In genomic region chr3:173920386-173920785, GRCh38 we compare ENCODE assay signal across 13 cellular contexts.
DNase-seq lines count a peak whose midpoint lies in the region; ATAC-seq and TF ChIP-seq lines count a peak whose summit lies in the region.
"Had no signal": no experiment of that assay in that cellular context is flagged by ENCODE, and none has a peak within 500 bp of the region (broad histone marks: within the 10 kb centered on the region; RNA-seq: fewer than 3 reads in every experiment).

No MANE protein-coding gene starts in this region.

- TF ChIP-seq CTCF in kidney epithelial cell (IDR thresholded peaks at IDR 0.05; ENCODE audit: insufficient read depth, low read length, poor library complexity, severe bottlenecking) (no peak), stomach (IDR thresholded peaks at IDR 0.05) (no peak)

- peak; percentile 98 for ATAC-seq in GM18868 (IDR thresholded peaks at IDR 0.05; ENCODE audit: unreplicated experiment)
- ATAC-seq in HG02759 (IDR thresholded peaks at IDR 0.05; ENCODE audit: unreplicated experiment) = peak; percentile 64
- no peak for ATAC-seq in activated CD8-positive, alpha-beta T cell treated with anti-CD3 and anti-CD28 coated beads, Interleukin-2, amount 10 ng/mL, durations not matched to agents 7 days and 5 days
- no peak for ATAC-seq in GM19397 (IDR thresholded peaks at IDR 0.05; ENCODE audit: unreplicated experiment)
- ATAC-seq: left cardiac atrium had no signal

- H3K9me3 Mint-ChIP-seq in activated CD8-positive, alpha-beta T cell treated with anti-CD3 and anti-CD28 coated beads, Interleukin-2, amount 10 ng/mL, durations not matched to agents 7 days and 5 days (ENCODE audit: insufficient read depth) = no peaks in the 10 kb centered on the region
- H3K9me3 Mint-ChIP-seq: neural crest cell had no signal

- POLR2A ChIA-PET in activated CD8-positive, alpha-beta T cell treated with anti-CD3 and anti-CD28 coated beads, Interleukin-2, amount 10 ng/mL, durations not matched to agents 7 days and 5 days (lab: Charles Lee) = no interaction called here

- CTCF ChIA-PET in activated CD8-positive, alpha-beta T cell treated with anti-CD3 and anti-CD28 coated beads, Interleukin-2, amount 10 ng/mL, durations not matched to agents 7 days and 5 days (lab: Charles Lee) = no interaction called here

- H3K27me3 ChIP-seq in kidney epithelial cell (ENCODE audit: control insufficient read depth, insufficient read depth, low read length) = no peaks in the 10 kb centered on the region
- no peaks in the 10 kb centered on the region for H3K27me3 ChIP-seq in stomach
- H3K27me3 ChIP-seq: spleen, vagina had no signal

- no peak overlapping the region for H3K4me3 Mint-ChIP-seq in activated CD8-positive, alpha-beta T cell treated with anti-CD3 and anti-CD28 coated beads, Interleukin-2, amount 10 ng/mL, durations not matched to agents 7 days and 5 days
- H3K4me3 Mint-ChIP-seq: neural crest cell had no signal

- no peak overlapping the region for H3K27ac Mint-ChIP-seq in activated CD8-positive, alpha-beta T cell treated with anti-CD3 and anti-CD28 coated beads, Interleukin-2, amount 10 ng/mL, durations not matched to agents 7 days and 5 days

- H3K27ac ChIP-seq in stomach = no peak overlapping the region
- H3K27ac ChIP-seq: spleen, vagina, VCaP had no signal

- TF ChIP-seq POLR2A in stomach (IDR thresholded peaks at IDR 0.05) = no peak

- H3K4me1 Mint-ChIP-seq in activated CD8-positive, alpha-beta T cell treated with anti-CD3 and anti-CD28 coated beads, Interleukin-2, amount 10 ng/mL, durations not matched to agents 7 days and 5 days (ENCODE audit: low read depth) = no peaks in the 10 kb centered on the region

- H3K9me3 ChIP-seq in stomach = no peaks in the 10 kb centered on the region
- H3K9me3 ChIP-seq: spleen, vagina had no signal

- 57 to 65% (median 58%) methylated on average over 1 of the region's 1 CpG for WGBS in stomach, 5 donors

- no peaks in the 10 kb centered on the region for H3K36me3 Mint-ChIP-seq in activated CD8-positive, alpha-beta T cell treated with anti-CD3 and anti-CD28 coated beads, Interleukin-2, amount 10 ng/mL, durations not matched to agents 7 days and 5 days (ENCODE audit: low read depth)

- peak; percentile 22 for DNase-seq in NCI-H146 (lab: John Stamatoyannopoulos, UW)
- DNase-seq in kidney epithelial cell (ENCODE audit: low read depth) = peak; percentile 41
- DNase-seq in stomach = no peak
- DNase-seq in activated CD8-positive, alpha-beta T cell treated with anti-CD3 and anti-CD28 coated beads, Interleukin-2, amount 10 ng/mL, durations not matched to agents 7 days and 5 days = no peak
- DNase-seq: activated T-cell treated with anti-CD3 and anti-CD28 coated beads for 4 hours, left cardiac atrium, spleen had no signal

- TF ChIP-seq EP300 in stomach (IDR thresholded peaks at IDR 0.05) = no peak

- H3K4me3 ChIP-seq in kidney epithelial cell (ENCODE audit: low read depth, low read length) (no peak overlapping the region), stomach (no peak overlapping the region)
- H3K4me3 ChIP-seq: spleen, vagina had no signal

- intact Hi-C loops in stomach (cut with DNase I; ENCODE audit: low total_unique reads) = no loop called here

- no peaks in the 10 kb centered on the region for H3K36me3 ChIP-seq in kidney epithelial cell (ENCODE audit: control insufficient read depth, insufficient read depth, low read length)
- H3K36me3 ChIP-seq in stomach = no peaks in the 10 kb centered on the region
- H3K36me3 ChIP-seq: spleen, vagina had no signal

- no peaks in the 10 kb centered on the region for H3K27me3 Mint-ChIP-seq in activated CD8-positive, alpha-beta T cell treated with anti-CD3 and anti-CD28 coated beads, Interleukin-2, amount 10 ng/mL, durations not matched to agents 7 days and 5 days (ENCODE audit: low read depth)

- H3K4me1 ChIP-seq in stomach = no peaks in the 10 kb centered on the region
- H3K4me1 ChIP-seq: spleen, vagina had no signal

Comparison
In these comparisons a context has a peak if more than half of its experiments do, and no peak if none do; other contexts are left out.
1. ATAC-seq: peak in GM18868 (single experiment) and HG02759 (single experiment); none in activated CD8-positive, alpha-beta T cell treated with anti-CD3 and anti-CD28 coated beads, Interleukin-2, amount 10 ng/mL, durations not matched to agents 7 days and 5 days (single experiment) and GM19397 (single experiment).
2. DNase-seq: peak in NCI-H146 (single experiment) and kidney epithelial cell (single experiment); none in stomach (single experiment) and activated CD8-positive, alpha-beta T cell treated with anti-CD3 and anti-CD28 coated beads, Interleukin-2, amount 10 ng/mL, durations not matched to agents 7 days and 5 days (single experiment).